Comparison of ENCODE assay signal across 17 cellular contexts in the genomic region with DNA sequence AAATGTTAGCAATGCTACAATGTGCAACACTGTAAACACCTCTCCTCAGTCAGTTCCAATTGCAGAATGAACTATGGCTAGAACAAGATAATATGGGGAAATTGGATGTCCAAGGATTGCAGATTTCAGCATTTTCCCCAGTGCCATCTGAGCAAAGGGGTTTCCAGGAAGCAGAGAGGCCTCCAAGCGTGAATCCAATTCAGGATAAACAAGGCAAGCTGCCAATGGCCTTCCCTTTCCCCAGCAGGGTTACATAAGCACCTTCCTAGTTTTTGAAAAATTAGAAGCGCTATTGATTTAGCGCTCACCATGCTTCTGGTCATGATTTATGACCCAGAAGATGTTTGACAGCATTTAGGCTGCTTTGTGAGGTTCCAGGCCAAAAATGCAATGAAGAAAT.
A peak's percentile ranks its signal among the peaks of the same experiment; 100 is the strongest.
DNase-seq lines count a peak whose midpoint lies in the region; TF ChIP-seq lines count a peak whose summit lies in the region.
"Had no signal": no experiment of that assay in that cellular context is flagged by ENCODE, and none has a peak within 500 bp of the region (broad histone marks: within the 10 kb centered on the region; RNA-seq: fewer than 3 reads in every experiment).

No MANE protein-coding gene starts in this region.

- H3K4me1 ChIP-seq in BE2C, result no peaks in the 10 kb centered on the region
- H3K4me1 ChIP-seq: breast epithelium had no signal

- H3K9me3 ChIP-seq in BE2C, result no peaks in the 10 kb centered on the region

- DNase-seq in COR-L47 (lab: John Stamatoyannopoulos, UW), result peak; percentile 91
- DNase-seq in NCI-H1092 treated with DMSO at 0.1 percent for 48 hours (lab: John Stamatoyannopoulos, UW), result peak; percentile 77
- peak; percentile 32 to 43 for DNase-seq in SHP77 (lab: John Stamatoyannopoulos, UW)
- peak; percentile 4 for DNase-seq in kidney tubule cell (ENCODE audit: low spot score)
- DNase-seq in D341Med (ENCODE audit: low spot score), result no peak
- no peak for DNase-seq in activated effector memory CD4-positive, alpha-beta T cell treated with anti-CD3 and anti-CD28 coated beads, Interleukin-2, amount 50 U/mL, for 16 hours
- DNase-seq in BE2C, result no peak
- DNase-seq in activated T-helper 2 cell treated with anti-CD3 and anti-CD28 coated beads, Interferon-gamma antibody, Interleukin-2, Interleukin-4, amounts not matched to agents 10 μg/mL and 5 μg/mL and 100 μg/mL, durations not matched to agents 14 hours and 24 hours and 36 hours (ENCODE audit: low spot score), result no peak
- DNase-seq: activated CD4-positive, alpha-beta T cell treated with anti-CD3 and anti-CD28 coated beads for 4 hours; activated naive CD4-positive, alpha-beta T cell treated with anti-CD3 and anti-CD28 coated beads, Interleukin-2, amount 50 U/mL, for 16 hours; Calu3; effector memory CD4-positive, alpha-beta T cell; NCI-H187; spleen; stimulated activated naive B cell treated with anti-CD40 and anti-IgM and Interleukin-4, amounts not matched to agents 10 μg/mL and 1 μg/mL and 100 μg/mL, for 72 hours had no signal

- intact Hi-C loops in activated T-helper 2 cell treated with anti-CD3 and anti-CD28 coated beads, Interferon-gamma antibody, Interleukin-2, Interleukin-4, amounts not matched to agents 10 μg/mL and 5 μg/mL and 100 μg/mL, durations not matched to agents 14 hours and 24 hours and 36 hours (cut with micrococcal nuclease), result no loop called here

- no peak overlapping the region for H3K4me3 ChIP-seq in BE2C (ENCODE audit: low read depth, low read length)
- H3K4me3 ChIP-seq: breast epithelium, K562, spleen had no signal

- H3K36me3 ChIP-seq in BE2C, result no peaks in the 10 kb centered on the region
- H3K36me3 ChIP-seq: breast epithelium, spleen had no signal

- peaks cover 6% of the 10 kb centered on the region for H3K9me3 Mint-ChIP-seq in activated T-helper 2 cell treated with anti-CD3 and anti-CD28 coated beads, Interferon-gamma antibody, Interleukin-2, Interleukin-4, amounts not matched to agents 10 μg/mL and 5 μg/mL and 100 μg/mL, durations not matched to agents 14 hours and 24 hours and 36 hours

- no peak overlapping the region for H3K4me3 Mint-ChIP-seq in activated T-helper 2 cell treated with anti-CD3 and anti-CD28 coated beads, Interferon-gamma antibody, Interleukin-2, Interleukin-4, amounts not matched to agents 10 μg/mL and 5 μg/mL and 100 μg/mL, durations not matched to agents 14 hours and 24 hours and 36 hours (ENCODE audit: low read depth)
- H3K4me3 Mint-ChIP-seq: stimulated activated naive B cell treated with anti-CD40 and anti-IgM and Interleukin-4, amounts not matched to agents 10 μg/mL and 1 μg/mL and 100 μg/mL, for 72 hours had no signal

- no peak for TF ChIP-seq CTCF in BE2C (IDR thresholded peaks at IDR 0.05; ENCODE audit: low read depth, low read length)

- no peaks in the 10 kb centered on the region for H3K36me3 Mint-ChIP-seq in activated T-helper 2 cell treated with anti-CD3 and anti-CD28 coated beads, Interferon-gamma antibody, Interleukin-2, Interleukin-4, amounts not matched to agents 10 μg/mL and 5 μg/mL and 100 μg/mL, durations not matched to agents 14 hours and 24 hours and 36 hours (ENCODE audit: low read depth)
- H3K36me3 Mint-ChIP-seq: stimulated activated naive B cell treated with anti-CD40 and anti-IgM and Interleukin-4, amounts not matched to agents 10 μg/mL and 1 μg/mL and 100 μg/mL, for 72 hours had no signal

- no peaks in the 10 kb centered on the region for H3K4me1 Mint-ChIP-seq in activated T-helper 2 cell treated with anti-CD3 and anti-CD28 coated beads, Interferon-gamma antibody, Interleukin-2, Interleukin-4, amounts not matched to agents 10 μg/mL and 5 μg/mL and 100 μg/mL, durations not matched to agents 14 hours and 24 hours and 36 hours (ENCODE audit: low read depth)
- H3K4me1 Mint-ChIP-seq: stimulated activated naive B cell treated with anti-CD40 and anti-IgM and Interleukin-4, amounts not matched to agents 10 μg/mL and 1 μg/mL and 100 μg/mL, for 72 hours had no signal

- peaks cover 4% of the 10 kb centered on the region for H3K27me3 Mint-ChIP-seq in activated T-helper 2 cell treated with anti-CD3 and anti-CD28 coated beads, Interferon-gamma antibody, Interleukin-2, Interleukin-4, amounts not matched to agents 10 μg/mL and 5 μg/mL and 100 μg/mL, durations not matched to agents 14 hours and 24 hours and 36 hours (ENCODE audit: low read depth)

- H3K27me3 ChIP-seq in BE2C, result no peaks in the 10 kb centered on the region
- H3K27me3 ChIP-seq: breast epithelium, spleen had no signal

- H3K27ac Mint-ChIP-seq in activated T-helper 2 cell treated with anti-CD3 and anti-CD28 coated beads, Interferon-gamma antibody, Interleukin-2, Interleukin-4, amounts not matched to agents 10 μg/mL and 5 μg/mL and 100 μg/mL, durations not matched to agents 14 hours and 24 hours and 36 hours, result no peak overlapping the region
- H3K27ac Mint-ChIP-seq: stimulated activated naive B cell treated with anti-CD40 and anti-IgM and Interleukin-4, amounts not matched to agents 10 μg/mL and 1 μg/mL and 100 μg/mL, for 72 hours had no signal

Comparison
In these comparisons a context has a peak if more than half of its experiments do, and no peak if none do; other contexts are left out.
1. DNase-seq: peak in COR-L47 (single experiment), NCI-H1092 treated with DMSO at 0.1 percent for 48 hours (single experiment), SHP77 (2 of 2) and kidney tubule cell (single experiment); none in D341Med (single experiment), activated effector memory CD4-positive, alpha-beta T cell treated with anti-CD3 and anti-CD28 coated beads, Interleukin-2, amount 50 U/mL, for 16 hours (single experiment), BE2C (single experiment) and activated T-helper 2 cell treated with anti-CD3 and anti-CD28 coated beads, Interferon-gamma antibody, Interleukin-2, Interleukin-4, amounts not matched to agents 10 μg/mL and 5 μg/mL and 100 μg/mL, durations not matched to agents 14 hours and 24 hours and 36 hours (single experiment).